Comparison of ENCODE assay signal across 1 cellular context in the genomic region with DNA sequence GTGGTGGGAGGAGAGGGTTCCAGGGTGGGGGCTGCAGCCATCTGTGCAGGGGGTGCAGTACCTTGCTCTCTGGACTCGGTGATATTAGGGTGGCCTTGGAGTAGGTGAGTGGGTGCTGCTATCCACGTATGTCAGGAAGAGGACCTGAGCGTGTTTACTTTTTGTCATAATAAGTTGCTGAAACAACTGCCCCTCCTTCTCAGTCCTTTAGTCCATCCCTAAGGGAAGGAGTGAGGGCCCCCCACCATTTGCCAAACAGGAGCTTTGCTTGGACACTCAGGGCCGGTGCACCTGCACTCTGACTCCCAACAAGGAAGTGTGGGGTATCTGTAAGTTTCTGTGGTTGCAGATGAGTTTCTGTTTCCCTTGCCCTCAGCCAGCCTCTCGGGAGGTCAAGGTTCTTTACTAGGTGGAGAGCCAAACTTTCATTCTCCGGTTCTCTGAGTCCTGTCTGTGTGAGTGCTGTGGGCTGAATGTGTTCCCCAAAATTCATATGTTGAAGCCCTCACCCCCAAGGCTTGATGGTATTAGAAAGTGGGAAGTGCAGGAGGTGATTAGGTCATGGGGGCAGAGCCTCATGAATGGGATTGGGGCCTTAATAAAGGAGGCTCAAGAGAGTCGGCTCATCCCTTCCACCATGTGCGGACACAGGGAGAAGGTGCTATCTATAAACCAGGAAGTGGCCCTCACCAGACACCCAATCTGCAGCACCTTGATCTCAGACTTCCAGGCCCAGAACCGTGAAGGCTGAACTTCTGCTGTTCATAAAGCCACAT.
TF ChIP-seq lines count a peak whose summit lies in the region.

No MANE protein-coding gene starts in this region.

TF ChIP-seq in HepG2, 621 proteins besides CTCF, POLR2A, EP300 and RAD21 (continued from another document and continues in another):
- TF ChIP-seq ARID3A (IDR thresholded peaks at IDR 0.05; ENCODE audit: low read depth, low read length) (no peak), ZNF44 (CRISPR knock-in tag; IDR thresholded peaks at IDR 0.05) (0 out of 2 replicates have a peak, but pooled peaks have one; percentile 76), SNAPC2 (CRISPR knock-in tag; IDR thresholded peaks at IDR 0.05) (0 out of 2 replicates have a peak, but pooled peaks have one; percentile 45), ZNF547 (CRISPR knock-in tag; IDR thresholded peaks at IDR 0.05) (peak; percentile 87), ZNF33A (CRISPR knock-in tag; IDR thresholded peaks at IDR 0.05; ENCODE audit: borderline replicate concordance) (no peak), ZBTB38 (CRISPR knock-in tag; IDR thresholded peaks at IDR 0.05) (peak; percentile 35; the same call in 1 of the 2 replicates), HNF4G (IDR thresholded peaks at IDR 0.05; ENCODE audit: borderline replicate concordance, low read depth, low read length) (peak; percentile 73), HNF4G (CRISPR knock-in tag; IDR thresholded peaks at IDR 0.05; ENCODE audit: borderline replicate concordance, low read depth) (no peak; the same call in 1 of the 2 replicates), ZFP90 (CRISPR knock-in tag; IDR thresholded peaks at IDR 0.05; ENCODE audit: borderline replicate concordance) (peak; percentile 19; the same call in 1 of the 2 replicates), PATZ1 (CRISPR knock-in tag; IDR thresholded peaks at IDR 0.05) (0 out of 2 replicates have a peak, but pooled peaks have one; percentile 52), PHF5A (CRISPR knock-in tag; IDR thresholded peaks at IDR 0.05; ENCODE audit: low read depth, unreplicated experiment) (peak; percentile 20), ZNF747 (CRISPR knock-in tag; IDR thresholded peaks at IDR 0.05; ENCODE audit: borderline replicate concordance) (0 out of 2 replicates have a peak, but pooled peaks have one; percentile 51), ZFX (CRISPR knock-in tag; IDR thresholded peaks at IDR 0.05; ENCODE audit: low read depth) (peak; percentile 63; the same call in 1 of the 2 replicates), ARNTL (CRISPR knock-in tag; IDR thresholded peaks at IDR 0.05) (peak; percentile 72; the same call in 1 of the 2 replicates), SOX6 (IDR thresholded peaks at IDR 0.05) (no peak), SOX6 (CRISPR knock-in tag; IDR thresholded peaks at IDR 0.05) (peak; percentile 57), IRF2 (CRISPR knock-in tag; IDR thresholded peaks at IDR 0.05) (0 out of 2 replicates have a peak, but pooled peaks have one; percentile 27), ZNF772 (CRISPR knock-in tag; IDR thresholded peaks at IDR 0.05) (peak; percentile 69; the same call in 1 of the 2 replicates), ZSCAN21 (CRISPR knock-in tag; IDR thresholded peaks at IDR 0.05; ENCODE audit: borderline replicate concordance) (no peak), ZNF710 (CRISPR knock-in tag; IDR thresholded peaks at IDR 0.05; ENCODE audit: borderline replicate concordance) (peak; percentile 69), NFIC (IDR thresholded peaks at IDR 0.05; ENCODE audit: low read length) (no peak), ZNF556 (CRISPR knock-in tag; IDR thresholded peaks at IDR 0.05; ENCODE audit: borderline replicate concordance) (peak; percentile 71; the same call in 1 of the 2 replicates), ELF3 (CRISPR knock-in tag; IDR thresholded peaks at IDR 0.05) (peak; percentile 66; the same call in 1 of the 2 replicates), MTA1 (CRISPR knock-in tag; IDR thresholded peaks at IDR 0.05; ENCODE audit: borderline replicate concordance) (peak; percentile 66; the same call in 1 of the 2 replicates), ZNF337 (CRISPR knock-in tag; IDR thresholded peaks at IDR 0.05; ENCODE audit: borderline replicate concordance, low read depth) (peak; percentile 85; the same call in 1 of the 2 replicates), E2F2 (CRISPR knock-in tag; IDR thresholded peaks at IDR 0.05; ENCODE audit: borderline replicate concordance) (no peak), HNF4A (CRISPR knock-in tag; IDR thresholded peaks at IDR 0.05) (peak; percentile 32), NR2F2 (IDR thresholded peaks at IDR 0.05; ENCODE audit: borderline replicate concordance, low read depth) (0 out of 2 replicates have a peak, but pooled peaks have one; percentile 12), PHF8 (CRISPR knock-in tag; IDR thresholded peaks at IDR 0.05) (0 out of 2 replicates have a peak, but pooled peaks have one; percentile 11)
- TF ChIP-seq, protein P1, sequence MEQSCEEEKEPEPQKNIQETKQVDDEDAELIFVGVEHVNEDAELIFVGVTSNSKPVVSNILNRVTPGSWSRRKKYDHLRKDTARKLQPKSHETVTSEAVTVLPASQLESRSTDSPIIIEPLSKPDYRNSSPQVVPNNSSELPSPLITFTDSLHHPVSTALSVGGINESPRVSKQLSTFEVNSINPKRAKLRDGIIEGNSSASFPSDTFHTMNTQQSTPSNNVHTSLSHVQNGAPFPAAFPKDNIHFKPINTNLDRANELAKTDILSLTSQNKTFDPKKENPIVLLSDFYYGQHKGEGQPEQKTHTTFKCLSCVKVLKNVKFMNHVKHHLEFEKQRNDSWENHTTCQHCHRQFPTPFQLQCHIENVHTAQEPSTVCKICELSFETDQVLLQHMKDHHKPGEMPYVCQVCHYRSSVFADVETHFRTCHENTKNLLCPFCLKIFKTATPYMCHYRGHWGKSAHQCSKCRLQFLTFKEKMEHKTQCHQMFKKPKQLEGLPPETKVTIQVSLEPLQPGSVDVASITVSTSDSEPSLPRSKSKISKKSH (CRISPR knock-in tag; IDR thresholded peaks at IDR 0.05; ENCODE audit: borderline replicate concordance), result no peak
- TF ChIP-seq, protein P2, sequence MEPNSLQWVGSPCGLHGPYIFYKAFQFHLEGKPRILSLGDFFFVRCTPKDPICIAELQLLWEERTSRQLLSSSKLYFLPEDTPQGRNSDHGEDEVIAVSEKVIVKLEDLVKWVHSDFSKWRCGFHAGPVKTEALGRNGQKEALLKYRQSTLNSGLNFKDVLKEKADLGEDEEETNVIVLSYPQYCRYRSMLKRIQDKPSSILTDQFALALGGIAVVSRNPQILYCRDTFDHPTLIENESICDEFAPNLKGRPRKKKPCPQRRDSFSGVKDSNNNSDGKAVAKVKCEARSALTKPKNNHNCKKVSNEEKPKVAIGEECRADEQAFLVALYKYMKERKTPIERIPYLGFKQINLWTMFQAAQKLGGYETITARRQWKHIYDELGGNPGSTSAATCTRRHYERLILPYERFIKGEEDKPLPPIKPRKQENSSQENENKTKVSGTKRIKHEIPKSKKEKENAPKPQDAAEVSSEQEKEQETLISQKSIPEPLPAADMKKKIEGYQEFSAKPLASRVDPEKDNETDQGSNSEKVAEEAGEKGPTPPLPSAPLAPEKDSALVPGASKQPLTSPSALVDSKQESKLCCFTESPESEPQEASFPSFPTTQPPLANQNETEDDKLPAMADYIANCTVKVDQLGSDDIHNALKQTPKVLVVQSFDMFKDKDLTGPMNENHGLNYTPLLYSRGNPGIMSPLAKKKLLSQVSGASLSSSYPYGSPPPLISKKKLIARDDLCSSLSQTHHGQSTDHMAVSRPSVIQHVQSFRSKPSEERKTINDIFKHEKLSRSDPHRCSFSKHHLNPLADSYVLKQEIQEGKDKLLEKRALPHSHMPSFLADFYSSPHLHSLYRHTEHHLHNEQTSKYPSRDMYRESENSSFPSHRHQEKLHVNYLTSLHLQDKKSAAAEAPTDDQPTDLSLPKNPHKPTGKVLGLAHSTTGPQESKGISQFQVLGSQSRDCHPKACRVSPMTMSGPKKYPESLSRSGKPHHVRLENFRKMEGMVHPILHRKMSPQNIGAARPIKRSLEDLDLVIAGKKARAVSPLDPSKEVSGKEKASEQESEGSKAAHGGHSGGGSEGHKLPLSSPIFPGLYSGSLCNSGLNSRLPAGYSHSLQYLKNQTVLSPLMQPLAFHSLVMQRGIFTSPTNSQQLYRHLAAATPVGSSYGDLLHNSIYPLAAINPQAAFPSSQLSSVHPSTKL (CRISPR knock-in tag; IDR thresholded peaks at IDR 0.05), result peak; percentile 67
- TF ChIP-seq, protein P3, sequence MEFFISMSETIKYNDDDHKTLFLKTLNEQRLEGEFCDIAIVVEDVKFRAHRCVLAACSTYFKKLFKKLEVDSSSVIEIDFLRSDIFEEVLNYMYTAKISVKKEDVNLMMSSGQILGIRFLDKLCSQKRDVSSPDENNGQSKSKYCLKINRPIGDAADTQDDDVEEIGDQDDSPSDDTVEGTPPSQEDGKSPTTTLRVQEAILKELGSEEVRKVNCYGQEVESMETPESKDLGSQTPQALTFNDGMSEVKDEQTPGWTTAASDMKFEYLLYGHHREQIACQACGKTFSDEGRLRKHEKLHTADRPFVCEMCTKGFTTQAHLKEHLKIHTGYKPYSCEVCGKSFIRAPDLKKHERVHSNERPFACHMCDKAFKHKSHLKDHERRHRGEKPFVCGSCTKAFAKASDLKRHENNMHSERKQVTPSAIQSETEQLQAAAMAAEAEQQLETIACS (CRISPR knock-in tag; IDR thresholded peaks at IDR 0.05), result no peak
- TF ChIP-seq, protein P4, sequence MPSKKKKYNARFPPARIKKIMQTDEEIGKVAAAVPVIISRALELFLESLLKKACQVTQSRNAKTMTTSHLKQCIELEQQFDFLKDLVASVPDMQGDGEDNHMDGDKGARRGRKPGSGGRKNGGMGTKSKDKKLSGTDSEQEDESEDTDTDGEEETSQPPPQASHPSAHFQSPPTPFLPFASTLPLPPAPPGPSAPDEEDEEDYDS (CRISPR knock-in tag; IDR thresholded peaks at IDR 0.05), result 0 out of 2 replicates have a peak, but pooled peaks have one; percentile 8
- TF ChIP-seq, protein P5, sequence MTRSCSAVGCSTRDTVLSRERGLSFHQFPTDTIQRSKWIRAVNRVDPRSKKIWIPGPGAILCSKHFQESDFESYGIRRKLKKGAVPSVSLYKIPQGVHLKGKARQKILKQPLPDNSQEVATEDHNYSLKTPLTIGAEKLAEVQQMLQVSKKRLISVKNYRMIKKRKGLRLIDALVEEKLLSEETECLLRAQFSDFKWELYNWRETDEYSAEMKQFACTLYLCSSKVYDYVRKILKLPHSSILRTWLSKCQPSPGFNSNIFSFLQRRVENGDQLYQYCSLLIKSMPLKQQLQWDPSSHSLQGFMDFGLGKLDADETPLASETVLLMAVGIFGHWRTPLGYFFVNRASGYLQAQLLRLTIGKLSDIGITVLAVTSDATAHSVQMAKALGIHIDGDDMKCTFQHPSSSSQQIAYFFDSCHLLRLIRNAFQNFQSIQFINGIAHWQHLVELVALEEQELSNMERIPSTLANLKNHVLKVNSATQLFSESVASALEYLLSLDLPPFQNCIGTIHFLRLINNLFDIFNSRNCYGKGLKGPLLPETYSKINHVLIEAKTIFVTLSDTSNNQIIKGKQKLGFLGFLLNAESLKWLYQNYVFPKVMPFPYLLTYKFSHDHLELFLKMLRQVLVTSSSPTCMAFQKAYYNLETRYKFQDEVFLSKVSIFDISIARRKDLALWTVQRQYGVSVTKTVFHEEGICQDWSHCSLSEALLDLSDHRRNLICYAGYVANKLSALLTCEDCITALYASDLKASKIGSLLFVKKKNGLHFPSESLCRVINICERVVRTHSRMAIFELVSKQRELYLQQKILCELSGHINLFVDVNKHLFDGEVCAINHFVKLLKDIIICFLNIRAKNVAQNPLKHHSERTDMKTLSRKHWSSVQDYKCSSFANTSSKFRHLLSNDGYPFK (CRISPR knock-in tag; IDR thresholded peaks at IDR 0.05; ENCODE audit: borderline replicate concordance), result 0 out of 2 replicates have a peak, but pooled peaks have one; percentile 37
